In the genomic region with DNA sequence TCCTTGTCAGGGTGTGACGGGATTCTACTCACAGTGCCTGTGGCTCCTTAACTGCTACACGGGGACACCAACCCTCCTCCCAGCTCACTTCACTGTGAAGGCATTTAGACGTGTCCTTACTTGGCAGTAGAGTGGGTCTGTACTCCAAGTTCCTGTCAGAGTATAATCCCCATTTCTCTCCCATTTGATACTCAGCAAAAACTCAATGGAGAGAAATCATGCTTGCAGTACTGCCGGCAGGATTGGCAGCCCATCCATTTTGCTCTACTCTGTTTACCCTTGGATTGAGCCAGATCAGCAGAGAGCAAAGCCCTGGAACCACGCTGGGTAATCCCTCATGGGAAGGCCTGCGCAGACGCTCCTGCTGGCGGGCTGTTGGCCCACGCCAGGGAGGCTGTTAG, we compare ENCODE assay signal across 15 cellular contexts. TPM values are rescaled to one million over a fixed set of nuclear protein-coding genes. Genes with fewer than 3 reads are reported as not detected.
"Had no signal": no experiment of that assay in that cellular context is flagged by ENCODE, and none has a peak within 500 bp of the region (broad histone marks: within the 10 kb centered on the region; RNA-seq: fewer than 3 reads in every experiment).

No MANE protein-coding gene starts in this region.

- H3K4me3 Mint-ChIP-seq: central memory CD8-positive, alpha-beta T cell; effector memory CD8-positive, alpha-beta T cell; stimulated activated naive CD8-positive, alpha-beta T cell treated with anti-CD3 and anti-CD28 coated beads, Interleukin-15, amount 100 ng/mL, for 72 hours had no signal

- H3K27me3 Mint-ChIP-seq: central memory CD8-positive, alpha-beta T cell; effector memory CD8-positive, alpha-beta T cell; stimulated activated naive CD8-positive, alpha-beta T cell treated with anti-CD3 and anti-CD28 coated beads, Interleukin-15, amount 100 ng/mL, for 72 hours had no signal

- H3K4me1 Mint-ChIP-seq: central memory CD8-positive, alpha-beta T cell; stimulated activated naive CD8-positive, alpha-beta T cell treated with anti-CD3 and anti-CD28 coated beads, Interleukin-15, amount 100 ng/mL, for 72 hours had no signal

- H3K9me3 ChIP-seq: lower lobe of right lung, sigmoid colon, testis, upper lobe of left lung had no signal

- ATAC-seq: effector memory CD8-positive, alpha-beta T cell; left colon; lower lobe of right lung; stimulated activated naive CD8-positive, alpha-beta T cell treated with anti-CD3 and anti-CD28 coated beads, Interleukin-15, amount 100 ng/mL, for 72 hours had no signal

- H3K27me3 ChIP-seq: brain microvascular endothelial cell, sigmoid colon, testis, upper lobe of left lung had no signal

- H3K9me3 Mint-ChIP-seq: central memory CD8-positive, alpha-beta T cell; effector memory CD8-positive, alpha-beta T cell; stimulated activated naive CD8-positive, alpha-beta T cell treated with anti-CD3 and anti-CD28 coated beads, Interleukin-15, amount 100 ng/mL, for 72 hours had no signal

- H3K36me3 ChIP-seq: brain microvascular endothelial cell had no signal

- H3K27ac Mint-ChIP-seq: effector memory CD8-positive, alpha-beta T cell; stimulated activated naive CD8-positive, alpha-beta T cell treated with anti-CD3 and anti-CD28 coated beads, Interleukin-15, amount 100 ng/mL, for 72 hours had no signal

- H3K4me1 ChIP-seq: testis, upper lobe of left lung had no signal

- H3K4me3 ChIP-seq: lower lobe of right lung, sigmoid colon, upper lobe of left lung had no signal

- DNase-seq: activated CD4-positive, alpha-beta T cell treated with anti-CD3 and anti-CD28 coated beads, Interleukin-2, amount 50 U/mL, for 4 hours; activated naive CD4-positive, alpha-beta T cell; activated T-cell treated with anti-CD3 and anti-CD28 coated beads for 4 hours; brain microvascular endothelial cell; effector memory CD8-positive, alpha-beta T cell; left colon; lower lobe of right lung; sigmoid colon; stimulated activated CD4-positive, alpha-beta T cell treated with anti-CD3 and anti-CD28 coated beads, Interleukin-1b, Interleukin-23, amount 100 ng/mL, for 48 hours; stimulated activated naive CD8-positive, alpha-beta T cell treated with anti-CD3 and anti-CD28 coated beads, Interleukin-15, amount 100 ng/mL, for 72 hours; SW 1271 had no signal

- H3K27ac ChIP-seq: brain microvascular endothelial cell, lower lobe of right lung, testis, upper lobe of left lung had no signal

RNA-seq across cellular contexts. Expression of a gene that starts 28.9 kb away (rescaled TPM):
- total RNA-seq: osteoblast had no signal
